In genomic region chr9:128321879-128322341, GRCh38 we compare ENCODE assay signal across 8 cellular contexts.
A peak's percentile ranks its signal among the peaks of the same experiment; 100 is the strongest.
DNase-seq lines count a peak whose midpoint lies in the region; ATAC-seq and TF ChIP-seq lines count a peak whose summit lies in the region.

No MANE protein-coding gene starts in this region.

- H3K9me3 ChIP-seq in KOPT-K1 (ENCODE audit: insufficient read depth, low read length, poor library complexity, severe bottlenecking): no peaks in the 10 kb centered on the region
- no peaks in the 10 kb centered on the region for H3K9me3 ChIP-seq in effector memory CD4-positive, alpha-beta T cell (ENCODE audit: control insufficient read depth, low read length)
- H3K9me3 ChIP-seq in neuron (ENCODE audit: low read length): no peaks in the 10 kb centered on the region

- DNase-seq in effector memory CD4-positive, alpha-beta T cell: no peak
- no peak for DNase-seq in NCI-H1105 (lab: John Stamatoyannopoulos, UW)
- DNase-seq in EL: no peak
- no peak for DNase-seq in hypothalamus (lab: John Stamatoyannopoulos, UW)

- TF ChIP-seq CTCF in 22Rv1 (IDR thresholded peaks at IDR 0.05): no peak

- peak; percentile 3 for ATAC-seq in GM19372 (IDR thresholded peaks at IDR 0.05; ENCODE audit: low read depth, unreplicated experiment)

- H2AFZ ChIP-seq in neuron (ENCODE audit: low read depth, low read length): no peak overlapping the region

- H3K27ac ChIP-seq in 22Rv1: peak overlapping the region; percentile 92
- peak overlapping the region; percentile 87 for H3K27ac ChIP-seq in KOPT-K1 (ENCODE audit: low read depth, low read length, poor library complexity, severe bottlenecking)
- H3K27ac ChIP-seq in effector memory CD4-positive, alpha-beta T cell (ENCODE audit: insufficient read depth, low read length, poor library complexity, severe bottlenecking): peak overlapping the region; percentile 84

- H3K27me3 ChIP-seq in effector memory CD4-positive, alpha-beta T cell (replicated peaks; ENCODE audit: control insufficient read depth, insufficient read depth, low read length, poor library complexity, severe bottlenecking): no peaks in the 10 kb centered on the region
- H3K27me3 ChIP-seq in neuron (ENCODE audit: insufficient read depth, low read length): no peaks in the 10 kb centered on the region

- H3K4me1 ChIP-seq in effector memory CD4-positive, alpha-beta T cell (ENCODE audit: control insufficient read depth, insufficient read depth, low read length, poor library complexity, severe bottlenecking): peaks cover 13% of the 10 kb centered on the region
- peaks cover 17% of the 10 kb centered on the region for H3K4me1 ChIP-seq in neuron (ENCODE audit: insufficient read depth, low read length)

- H3K4me3 ChIP-seq in effector memory CD4-positive, alpha-beta T cell (ENCODE audit: insufficient read depth, low read depth, low read length, poor library complexity, severe bottlenecking): peak overlapping the region; percentile 70
- peak overlapping the region; percentile 53 for H3K4me3 ChIP-seq in neuron (ENCODE audit: low read length)

- H3K36me3 ChIP-seq in KOPT-K1 (ENCODE audit: insufficient read depth, low read length): peaks cover 37% of the 10 kb centered on the region
- peaks cover 25% of the 10 kb centered on the region for H3K36me3 ChIP-seq in effector memory CD4-positive, alpha-beta T cell (ENCODE audit: control insufficient read depth, insufficient read depth, low read length)
- H3K36me3 ChIP-seq in neuron (ENCODE audit: insufficient read depth, low read length): peaks cover 32% of the 10 kb centered on the region
